ENCODE assay signal across 10 cellular contexts in genomic region chr16:66927012-66927436, GRCh38. TPM values are rescaled to one million over a fixed set of nuclear protein-coding genes. Genes with fewer than 3 reads are reported as not detected.
DNase-seq lines count a peak whose midpoint lies in the region; ATAC-seq and TF ChIP-seq lines count a peak whose summit lies in the region.
"Had no signal": no experiment of that assay in that cellular context is flagged by ENCODE, and none has a peak within 500 bp of the region (broad histone marks: within the 10 kb centered on the region; RNA-seq: fewer than 3 reads in every experiment).

No MANE protein-coding gene starts in this region.

- in situ Hi-C loops in KBM-7 (cut with MboI; ENCODE audit: low pct_unique_long_range_greater_than_20kb, low sequenced_read_pairs) (no loop called here), mammary epithelial cell (cut with MboI; ENCODE audit: low sequenced_read_pairs in 2 of 2) (no loop called here)

- H4K8ac ChIP-seq in mesenchymal stem cell (ENCODE audit: low read length): peak overlapping the region; percentile 27

- peak overlapping the region; percentile 41 to 88 for H3K4ac ChIP-seq in mesenchymal stem cell (ENCODE audit: low read depth in 1 of 2, low read length in 2 of 2)

- peak overlapping the region in 1 of 2 experiments; percentile 98 for H2BK12ac ChIP-seq in mesenchymal stem cell (ENCODE audit: low read length in 2 of 2)

- no peak overlapping the region for H2AFZ ChIP-seq in mammary epithelial cell (ENCODE audit: low read depth, low read length)
- no peak overlapping the region for H2AFZ ChIP-seq in mesenchymal stem cell (ENCODE audit: low read depth, low read length)

- peak overlapping the region; percentile 29 for H2AK5ac ChIP-seq in mesenchymal stem cell (ENCODE audit: low read length, severe bottlenecking)

- no peaks in the 10 kb centered on the region for H3K79me1 ChIP-seq in mesenchymal stem cell (replicated peaks; ENCODE audit: low read length, poor library complexity, severe bottlenecking)

- H3K9ac ChIP-seq in mammary epithelial cell (ENCODE audit: insufficient read depth, low read length) (peak overlapping the region; percentile 7), mesenchymal stem cell (ENCODE audit: low read length) (peak overlapping the region; percentile 55)

- H3K14ac ChIP-seq in mesenchymal stem cell (ENCODE audit: low read length in 2 of 2): no peak overlapping the region

- H3K4me1 ChIP-seq in mammary epithelial cell (ENCODE audit: insufficient read depth, low read length): peaks cover 53% of the 10 kb centered on the region
- peaks cover 50% of the 10 kb centered on the region for H3K4me1 ChIP-seq in mesenchymal stem cell (ENCODE audit: control insufficient read depth, insufficient read depth, low read depth, low read length)

- H4K91ac ChIP-seq in mesenchymal stem cell (ENCODE audit: low read length): no peak overlapping the region

- no peak overlapping the region for H2BK15ac ChIP-seq in mesenchymal stem cell (ENCODE audit: low read depth, poor library complexity, severe bottlenecking)

- H3K4me2 ChIP-seq in mammary epithelial cell (ENCODE audit: insufficient read depth, low read depth, low read length): no peak overlapping the region
- H3K4me2 ChIP-seq in mesenchymal stem cell (ENCODE audit: low read length, poor library complexity, severe bottlenecking): no peak overlapping the region

- DNase-seq in CD1c-positive myeloid dendritic cell (ENCODE audit: extremely low spot score) (peak; percentile 44), KBM-7 (peak; percentile 51), mammary epithelial cell (peak; percentile 84), mesenchymal stem cell (peak; percentile 97), mesenteric fat pad (ENCODE audit: low spot score) (no peak), cerebellar cortex (ENCODE audit: low spot score) (no peak), left lobe of liver (ENCODE audit: low spot score) (no peak)
- DNase-seq: NCI-H510A treated with DMSO at 0.1 percent for 48 hours had no signal

- dilution Hi-C loops in mammary epithelial cell (cut with HindIII; ENCODE audit: low sequenced_read_pairs): no loop called here

- H3K4me3 ChIP-seq in mammary epithelial cell (replicated peaks in 1 of 3; ENCODE audit: insufficient read depth in 1 of 3, low read depth in 2 of 3, low read length in 3 of 3): no peak overlapping the region
- H3K4me3 ChIP-seq in mesenchymal stem cell (ENCODE audit: insufficient read depth in 1 of 2, low read depth in 1 of 2, low read length in 2 of 2): no peak overlapping the region

- WGBS in mammary epithelial cell (ENCODE audit: low coverage, missing lambda C conversion rate): 0% methylated on average over 1 of the region's 2 CpGs
- 14% methylated on average over 1 of the region's 2 CpGs for WGBS in mesenchymal stem cell

- H3K27ac ChIP-seq in mammary epithelial cell (ENCODE audit: insufficient read depth, low read depth, low read length): peak overlapping the region; percentile 89
- H3K27ac ChIP-seq in mesenchymal stem cell (ENCODE audit: low read length, poor library complexity, severe bottlenecking): peak overlapping the region; percentile 48

- ATAC-seq in left lobe of liver (no peak), GM18519 (IDR thresholded peaks at IDR 0.05; ENCODE audit: low FRiP score, unreplicated experiment) (no peak)

- intact Hi-C loops in mammary epithelial cell (cut with micrococcal nuclease): no loop called here

- peak in 1 of 2 donors; percentile 1 for TF ChIP-seq CTCF in mammary epithelial cell (conservative IDR thresholded peaks at IDR 0.05 in 1 of 2, IDR thresholded peaks at IDR 0.05 in 1 of 2; ENCODE audit: extremely low read depth in 1 of 2, insufficient read depth in 1 of 2, low read depth in 1 of 2, low read length in 2 of 2)

- H3K79me2 ChIP-seq in mammary epithelial cell (ENCODE audit: insufficient read depth, low read length): peaks cover 1% of the 10 kb centered on the region

- CTCF ChIA-PET in mammary epithelial cell (lab: Charles Lee; ENCODE audit: low non-redundant PET): interaction anchor here (0.8 to 1.0 kb wide), 2 partner anchors 17 to 54 kb away, joined by 3 to 5 read pairs; no protein-coding TSS in a partner anchor

- no peaks in the 10 kb centered on the region for H3K27me3 ChIP-seq in mammary epithelial cell (ENCODE audit: insufficient read depth, low read length)
- peaks cover 0 to 14% of the 10 kb centered on the region in 2 experiments for H3K27me3 ChIP-seq in mesenchymal stem cell (ENCODE audit: control insufficient read depth in 1 of 2, insufficient read depth in 1 of 2, low read length in 2 of 2)

- H3K23ac ChIP-seq in mesenchymal stem cell (ENCODE audit: low read length in 2 of 2): no peak overlapping the region

- H2BK5ac ChIP-seq in mesenchymal stem cell (ENCODE audit: low read depth, low read length, poor library complexity, severe bottlenecking): no peak overlapping the region

- no peaks in the 10 kb centered on the region for H3K9me3 ChIP-seq in mammary epithelial cell (replicated peaks; ENCODE audit: insufficient read depth, low read length)
- H3K9me3 ChIP-seq in mesenchymal stem cell (ENCODE audit: control insufficient read depth, low read length): no peaks in the 10 kb centered on the region

- BruUV-seq in mammary epithelial cell (replicated peaks; lab: Mats Ljungman, UMichigan): no TSS peak

- no peaks in the 10 kb centered on the region for H4K20me1 ChIP-seq in mammary epithelial cell (ENCODE audit: insufficient read depth, low read length)

- H3K18ac ChIP-seq in mesenchymal stem cell (ENCODE audit: low read depth in 1 of 2, low read length in 2 of 2): peak overlapping the region in 1 of 2 experiments; percentile 86

- H2BK120ac ChIP-seq in mesenchymal stem cell (ENCODE audit: low read depth, low read length): peak overlapping the region; percentile 7

- H3K36me3 ChIP-seq in mammary epithelial cell (ENCODE audit: insufficient read depth, low read length): no peaks in the 10 kb centered on the region
- peaks cover 8 to 18% of the 10 kb centered on the region in 2 experiments for H3K36me3 ChIP-seq in mesenchymal stem cell (ENCODE audit: control insufficient read depth in 1 of 2, insufficient read depth in 2 of 2, low read depth in 1 of 2, low read length in 2 of 2)

RNA-seq across cellular contexts. Expression of gene RRAD, which starts 1.7 kb away (rescaled TPM):
- total RNA-seq in mammary epithelial cell (10 to 100 TPM in 1 of 2 donors, 1 to 10 TPM in 1; 1.9 to 10.3 TPM), mesenteric fat pad (3.4 TPM), left lobe of liver (0.98 TPM)
- polyA plus RNA-seq in mammary epithelial cell: 1.3 TPM
- polyA minus RNA-seq in mammary epithelial cell: not detected
- polyA plus RNA-seq in mesenchymal stem cell (2013, experiment 1 of 2): 6.9 TPM
- 7.7 TPM for polyA plus RNA-seq in mesenchymal stem cell (2013, experiment 2 of 2)

RNA-seq across cellular contexts. Expression of gene CIAO2B, which starts 7.2 kb away (rescaled TPM):
- total RNA-seq in mammary epithelial cell (100 to 1,000 TPM in 1 of 2 donors, 10 to 100 TPM in 1; 89.9 to 104 TPM), mesenteric fat pad (63.1 TPM), left lobe of liver (42.6 TPM)
- polyA plus RNA-seq in mammary epithelial cell: 186 TPM
- 73.9 TPM for polyA minus RNA-seq in mammary epithelial cell
- 110 TPM for polyA plus RNA-seq in mesenchymal stem cell (2013, experiment 1 of 2)
- polyA plus RNA-seq in mesenchymal stem cell (2013, experiment 2 of 2): 117 TPM

RNA-seq across cellular contexts. Expression of gene CES2, which starts 8.3 kb away (rescaled TPM):
- total RNA-seq in mammary epithelial cell (100 to 1,000 TPM; 110 to 130 TPM), mesenteric fat pad (47.6 TPM), left lobe of liver (286 TPM)
- polyA plus RNA-seq in mammary epithelial cell: 95.4 TPM
- 97.2 TPM for polyA minus RNA-seq in mammary epithelial cell
- 27.4 TPM for polyA plus RNA-seq in mesenchymal stem cell (2013, experiment 1 of 2)
- polyA plus RNA-seq in mesenchymal stem cell (2013, experiment 2 of 2): 27.4 TPM

RNA-seq across cellular contexts. Expression of gene CDH16, which starts 8.3 kb away (rescaled TPM):
- under 1 TPM in 1 of 2 donors, not detected in 1; 0.28 TPM for total RNA-seq in mammary epithelial cell
- 0.45 TPM for polyA plus RNA-seq in mammary epithelial cell
- not detected for polyA minus RNA-seq in mammary epithelial cell
- not detected for polyA plus RNA-seq in mesenchymal stem cell (2013, experiment 1 of 2)
- not detected for polyA plus RNA-seq in mesenchymal stem cell (2013, experiment 2 of 2)
- total RNA-seq in mesenteric fat pad: not detected
- not detected for total RNA-seq in left lobe of liver
- total RNA-seq: aorta had no signal

RNA-seq across cellular contexts. Expression of gene CES3, which starts 34.0 kb away (rescaled TPM):
- 1 to 10 TPM; 1.3 to 3.5 TPM for total RNA-seq in mammary epithelial cell
- 2.0 TPM for polyA plus RNA-seq in mammary epithelial cell
- 2.6 TPM for polyA minus RNA-seq in mammary epithelial cell
- 0.07 TPM for polyA plus RNA-seq in mesenchymal stem cell (2013, experiment 1 of 2)
- 0.01 TPM for polyA plus RNA-seq in mesenchymal stem cell (2013, experiment 2 of 2)
- 0.55 TPM for total RNA-seq in mesenteric fat pad
- 80.3 TPM for total RNA-seq in left lobe of liver

Comparison
In these comparisons a context has a peak if more than half of its experiments do, and no peak if none do; other contexts are left out.
1. DNase-seq: peak in CD1c-positive myeloid dendritic cell (single experiment), KBM-7 (single experiment), mammary epithelial cell (single experiment) and mesenchymal stem cell (single experiment); none in mesenteric fat pad (single experiment), cerebellar cortex (single experiment) and left lobe of liver (single experiment).